Comparison of ENCODE assay signal across 14 cellular contexts in the genomic region with DNA sequence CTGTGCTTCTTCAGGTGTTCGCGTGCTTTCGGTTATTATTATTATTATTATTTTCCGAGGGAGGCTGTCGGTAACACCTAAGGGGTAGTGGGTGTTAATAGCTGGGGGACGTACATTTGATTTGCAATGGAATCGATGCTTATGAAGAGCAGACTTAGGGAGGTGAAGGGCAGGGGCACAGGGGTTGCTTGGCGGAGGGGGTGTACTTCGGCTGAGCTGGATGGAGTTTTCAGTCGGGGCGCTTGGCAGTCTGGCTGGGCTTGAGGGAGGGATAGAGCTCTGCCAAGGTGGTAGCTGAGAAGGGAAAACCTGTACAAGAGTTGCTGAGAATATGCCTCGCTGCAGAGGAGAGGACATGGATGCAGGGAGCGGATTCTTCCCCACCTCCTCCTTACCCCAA. TPM values are rescaled to one million over a fixed set of nuclear protein-coding genes. Genes with fewer than 3 reads are reported as not detected.
DNase-seq lines count a peak whose midpoint lies in the region; ATAC-seq, FAIRE-seq and TF ChIP-seq lines count a peak whose summit lies in the region.
"Had no signal": no experiment of that assay in that cellular context is flagged by ENCODE, and none has a peak within 500 bp of the region (broad histone marks: within the 10 kb centered on the region; RNA-seq: fewer than 3 reads in every experiment).

No MANE protein-coding gene starts in this region.

- H3K4me3 Mint-ChIP-seq in activated CD4-positive, alpha-beta T cell treated with anti-CD3 and anti-CD28 coated beads, Interleukin-2, amount 10 ng/mL, durations not matched to agents 7 days and 5 days, result no peak overlapping the region
- H3K4me3 Mint-ChIP-seq: CD4-positive, alpha-beta T cell had no signal

- in situ Hi-C loops in HepG2 (cut with HindIII; ENCODE audit: extremely low pct_ligation_motif_present, low pct_unique_long_range_greater_than_20kb), result no loop called here

- TF ChIP-seq CTCF in HepG2 (CRISPR knock-in tag; IDR thresholded peaks at IDR 0.05) (no peak), right lobe of liver (IDR thresholded peaks at IDR 0.05) (no peak), lower leg skin (IDR thresholded peaks at IDR 0.05) (no peak), D721Med (IDR thresholded peaks at IDR 0.05; ENCODE audit: insufficient read depth, missing control alignments) (no peak)

- H3K27ac Mint-ChIP-seq in activated CD4-positive, alpha-beta T cell treated with anti-CD3 and anti-CD28 coated beads, Interleukin-2, amount 10 ng/mL, durations not matched to agents 7 days and 5 days, result no peak overlapping the region
- H3K27ac Mint-ChIP-seq: CD4-positive, alpha-beta T cell had no signal

- 54% methylated on average over 13 of the region's 13 CpGs for WGBS in HepG2 (ENCODE audit: low lambda C conversion rate)
- WGBS in right lobe of liver (ENCODE audit: insufficient coverage, low coverage, low lambda C conversion rate, missing lambda C conversion rate), result 6% methylated on average over 12 of the region's 13 CpGs
- 4% methylated on average over 13 of the region's 13 CpGs for WGBS in lower leg skin, 2 donors

- H3K4me3 ChIP-seq in HepG2 (replicated peaks in 1 of 3; ENCODE audit: insufficient read depth in 1 of 3, low read depth in 2 of 3, low read length in 3 of 3) (0 out of 6 replicates have a peak overlapping the region, but pooled peaks of 1 of the 3 experiments have one; percentile 66), right lobe of liver (no peak overlapping the region), lower leg skin (ENCODE audit: low read depth, poor library complexity, severe bottlenecking) (peak overlapping the region; percentile 20)
- H3K4me3 ChIP-seq: mucosa of descending colon had no signal

- no peak for TF ChIP-seq POLR2A in HepG2 (IDR thresholded peaks at IDR 0.05; ENCODE audit: insufficient read depth in 1 of 2, low read depth in 2 of 2, low read length in 2 of 2)
- no peak for TF ChIP-seq POLR2A in right lobe of liver (IDR thresholded peaks at IDR 0.05)
- TF ChIP-seq POLR2A in lower leg skin (IDR thresholded peaks at IDR 0.05), result no peak

- no peaks in the 10 kb centered on the region for H4K20me1 ChIP-seq in HepG2 (ENCODE audit: insufficient read depth, low read length)

- no peaks in the 10 kb centered on the region for H3K79me2 ChIP-seq in HepG2 (ENCODE audit: insufficient read depth, low read length)

- H3K36me3 Mint-ChIP-seq in activated CD4-positive, alpha-beta T cell treated with anti-CD3 and anti-CD28 coated beads, Interleukin-2, amount 10 ng/mL, durations not matched to agents 7 days and 5 days (ENCODE audit: low read depth), result no peaks in the 10 kb centered on the region

- intact Hi-C loops in HepG2 (cut with micrococcal nuclease; ENCODE audit: unreplicated experiment), result no loop called here
- intact Hi-C loops in right lobe of liver (cut with DNase I), result no loop called here
- intact Hi-C loops in lower leg skin (cut with DNase I; ENCODE audit: low total_unique reads), result no loop called here

- no peaks in the 10 kb centered on the region for H3K36me3 ChIP-seq in HepG2 (replicated peaks in 1 of 2; ENCODE audit: control insufficient read depth in 1 of 2, insufficient read depth in 2 of 2, low read length in 2 of 2)
- no peaks in the 10 kb centered on the region for H3K36me3 ChIP-seq in right lobe of liver
- H3K36me3 ChIP-seq: thyroid gland had no signal

- ATAC-seq in HepG2, result no peak
- ATAC-seq in right lobe of liver, result no peak

- no peak for TF ChIP-seq RAD21 in HepG2 (CRISPR knock-in tag; IDR thresholded peaks at IDR 0.05)

- POLR2A ChIA-PET in HepG2 (lab: Yijun Ruan, JAX), result no interaction called here
- POLR2A ChIA-PET in activated CD4-positive, alpha-beta T cell treated with anti-CD3 and anti-CD28 coated beads, Interleukin-2, amount 10 ng/mL, durations not matched to agents 7 days and 5 days (lab: Charles Lee), result no interaction called here

- no peak overlapping the region for H3K27ac ChIP-seq in HepG2 (ENCODE audit: extremely low read length, insufficient read depth, low read length)
- H3K27ac ChIP-seq in right lobe of liver, result no peak overlapping the region
- H3K27ac ChIP-seq: epithelial cell of prostate, thyroid gland had no signal

- H3K9me3 ChIP-seq in HepG2 (ENCODE audit: low read length), result no peaks in the 10 kb centered on the region
- no peaks in the 10 kb centered on the region for H3K9me3 ChIP-seq in right lobe of liver
- H3K9me3 ChIP-seq: mucosa of descending colon, thyroid gland had no signal

- H3K27me3 Mint-ChIP-seq in activated CD4-positive, alpha-beta T cell treated with anti-CD3 and anti-CD28 coated beads, Interleukin-2, amount 10 ng/mL, durations not matched to agents 7 days and 5 days, result peaks cover 33% of the 10 kb centered on the region

- CTCF ChIA-PET in HepG2 (lab: Yijun Ruan, JAX; ENCODE audit: low intra/inter-chr PET ratio, low total read pairs), result no interaction called here
- CTCF ChIA-PET in activated CD4-positive, alpha-beta T cell treated with anti-CD3 and anti-CD28 coated beads, Interleukin-2, amount 10 ng/mL, durations not matched to agents 7 days and 5 days (lab: Charles Lee), result no interaction called here

- H3K4me1 Mint-ChIP-seq in activated CD4-positive, alpha-beta T cell treated with anti-CD3 and anti-CD28 coated beads, Interleukin-2, amount 10 ng/mL, durations not matched to agents 7 days and 5 days, result peaks cover 7% of the 10 kb centered on the region

- no TSS peak for BruUV-seq in HepG2 (replicated peaks; lab: Mats Ljungman, UMichigan)

- H3K4me1 ChIP-seq in HepG2 (ENCODE audit: insufficient read depth, low read length), result no peaks in the 10 kb centered on the region
- peaks cover 0 to 5% (median 0%) of the 10 kb centered on the region in 4 donors for H3K4me1 ChIP-seq in right lobe of liver

- no peak overlapping the region for H2AFZ ChIP-seq in HepG2 (ENCODE audit: low read length)

- no peak for FAIRE-seq in HepG2 (lab: Jason Lieb, UNC)
- no peak for FAIRE-seq in D721Med (lab: Jason Lieb, UNC)

- DNase-seq in HepG2 (ENCODE audit: low spot score), result no peak
- no peak for DNase-seq in right lobe of liver
- peak; percentile 8 for DNase-seq in cerebellar cortex (ENCODE audit: low spot score)
- no peak for DNase-seq in lower leg skin (ENCODE audit: low spot score in 2 of 2)
- DNase-seq in stimulated activated CD4-positive, alpha-beta T cell treated with anti-CD3 and anti-CD28 coated beads, Interleukin-12 subunit alpha, Interleukin-12 subunit beta, amount 100 ng/mL, for 4 hours, result no peak
- DNase-seq in NCI-H446 (lab: John Stamatoyannopoulos, UW), result no peak
- no peak for DNase-seq in activated CD4-positive, alpha-beta T cell treated with anti-CD3 and anti-CD28 coated beads, Interleukin-2, amount 10 ng/mL, durations not matched to agents 7 days and 5 days
- no peak for DNase-seq in D721Med (ENCODE audit: insufficient read length, low spot score)
- DNase-seq: CD4-positive, alpha-beta T cell; NCI-H226; stimulated activated CD4-positive, alpha-beta T cell treated with anti-CD3 and anti-CD28 coated beads, Interleukin-2, amount 100 ng/mL, for 48 hours had no signal

- peak overlapping the region; percentile 23; the same call in 1 of the 2 replicates for H3K4me2 ChIP-seq in HepG2 (ENCODE audit: low read depth, low read length)

- H3K27me3 ChIP-seq in HepG2 (ENCODE audit: control insufficient read depth in 1 of 2, insufficient read depth in 2 of 2, low read length in 2 of 2) (peaks cover 4 to 25% of the 10 kb centered on the region in 2 experiments; a peak in 3 of 5 replicates), right lobe of liver (peaks cover 0 to 6% of the 10 kb centered on the region in 2 donors)

- H3K9ac ChIP-seq in HepG2 (ENCODE audit: insufficient read depth, low read depth, low read length), result no peak overlapping the region

- H3K9me3 Mint-ChIP-seq in activated CD4-positive, alpha-beta T cell treated with anti-CD3 and anti-CD28 coated beads, Interleukin-2, amount 10 ng/mL, durations not matched to agents 7 days and 5 days, result no peaks in the 10 kb centered on the region

- TF ChIP-seq EP300 in HepG2 (IDR thresholded peaks at IDR 0.05; ENCODE audit: low read depth in 2 of 2, low read length in 2 of 2) (no peak), HepG2 (CRISPR knock-in tag; IDR thresholded peaks at IDR 0.05; ENCODE audit: borderline replicate concordance) (no peak)

TF ChIP-seq in HepG2, 621 proteins besides CTCF, POLR2A, EP300 and RAD21 (continues in another document):
- TF ChIP-seq, protein P1, sequence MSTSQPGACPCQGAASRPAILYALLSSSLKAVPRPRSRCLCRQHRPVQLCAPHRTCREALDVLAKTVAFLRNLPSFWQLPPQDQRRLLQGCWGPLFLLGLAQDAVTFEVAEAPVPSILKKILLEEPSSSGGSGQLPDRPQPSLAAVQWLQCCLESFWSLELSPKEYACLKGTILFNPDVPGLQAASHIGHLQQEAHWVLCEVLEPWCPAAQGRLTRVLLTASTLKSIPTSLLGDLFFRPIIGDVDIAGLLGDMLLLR (CRISPR knock-in tag; IDR thresholded peaks at IDR 0.05), result no peak
- no peak for TF ChIP-seq KLF11 (CRISPR knock-in tag; IDR thresholded peaks at IDR 0.05)

RNA-seq across cellular contexts. Expression of a gene that starts 0.6 kb away (rescaled TPM):
- 0.35 TPM in 1 of 2 replicates, not detected in the other for total RNA-seq in HepG2 (2016; rRNA removed; fragmentation: Illumina TruSeq; extraction: Trizol)
- total RNA-seq in HepG2 (2016; cell fraction: cytosol; rRNA removed; fragmentation: Illumina TruSeq; extraction: Trizol; ENCODE audit: low read depth), result not detected in 2 replicates
- not detected in 2 replicates for total RNA-seq in HepG2 (2016; cell fraction: insoluble cytoplasmic fraction; rRNA removed; fragmentation: Illumina TruSeq; extraction: Trizol)
- total RNA-seq in HepG2 (2016; cell fraction: membrane; rRNA removed; fragmentation: Illumina TruSeq; extraction: Trizol), result not detected in 2 replicates
- not detected in 2 replicates for total RNA-seq in HepG2 (2016; cell fraction: nucleus; rRNA removed; fragmentation: Illumina TruSeq; extraction: Trizol)
- polyA plus RNA-seq in HepG2 (2011; rRNA removed), result 0.05 and 0.46 TPM in 2 replicates
- polyA plus RNA-seq in HepG2 (2011; cell fraction: cytosol; rRNA removed), result 0.01 and 0.03 TPM in 2 replicates
- polyA plus RNA-seq in HepG2 (2011; cell fraction: nucleus; rRNA removed), result 0.47 and 0.71 TPM in 2 replicates
- polyA plus RNA-seq in HepG2 (2012), result 0.32 TPM in 1 of 2 replicates, not detected in the other
- polyA plus RNA-seq in HepG2 (2016; cell fraction: cytosol; fragmentation: Illumina TruSeq; extraction: Trizol; ENCODE audit: low read depth), result not detected in 2 replicates
- not detected in 2 replicates for polyA plus RNA-seq in HepG2 (2016; cell fraction: insoluble cytoplasmic fraction; fragmentation: Illumina TruSeq; extraction: Trizol; ENCODE audit: low read depth)
- not detected in 2 replicates for polyA plus RNA-seq in HepG2 (2016; cell fraction: membrane; fragmentation: Illumina TruSeq; extraction: Trizol; ENCODE audit: low read depth)
- not detected in 2 replicates for polyA plus RNA-seq in HepG2 (2016; cell fraction: nucleus; fragmentation: Illumina TruSeq; extraction: Trizol; ENCODE audit: insufficient read depth, low read depth)
- not detected in 2 replicates for polyA minus RNA-seq in HepG2 (2011; rRNA and poly(A)+ RNA removed; ENCODE audit: low replicate concordance)
- not detected in 2 replicates for polyA minus RNA-seq in HepG2 (2011; cell fraction: cytosol; rRNA and poly(A)+ RNA removed)
- 0.52 and 0.75 TPM in 2 replicates for polyA minus RNA-seq in HepG2 (2011; cell fraction: nucleus; rRNA and poly(A)+ RNA removed)
- 10 to 100 TPM in 4 of 6 experiments, 1 to 10 TPM in 2; 5.4 to 29.8 (median 13.9) TPM for total RNA-seq in right lobe of liver
- 1 to 10 TPM in 3 of 4 donors, under 1 TPM in 1; 0.72 to 8.0 (median 3.0) TPM for total RNA-seq in lower leg skin
- total RNA-seq in activated CD4-positive, alpha-beta T cell treated with anti-CD3 and anti-CD28 coated beads, Interleukin-2, amount 10 ng/mL, durations not matched to agents 7 days and 5 days, result not detected
- total RNA-seq: CD4-positive, alpha-beta T cell had no signal
